20 cellular contexts compared by ENCODE assay signal in the genomic region with DNA sequence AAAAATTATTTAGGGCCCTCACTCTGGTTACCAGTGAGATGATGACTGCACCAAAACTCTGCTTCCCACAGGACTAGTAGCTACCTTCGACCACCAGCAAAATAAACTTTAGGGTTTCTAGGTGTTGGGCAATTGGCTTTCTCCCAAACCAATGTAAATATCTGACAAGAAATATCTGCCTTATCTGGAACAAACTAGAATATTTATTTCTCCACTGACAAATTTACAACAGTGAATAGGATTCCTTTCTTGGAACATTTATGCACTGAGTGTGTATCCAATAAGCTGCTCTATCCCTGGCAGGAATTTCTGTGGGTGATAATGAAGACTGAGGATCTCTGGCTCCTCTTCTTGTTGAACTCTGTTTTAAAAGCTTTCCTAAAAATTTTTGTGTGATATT.
DNase-seq lines count a peak whose midpoint lies in the region; ATAC-seq and TF ChIP-seq lines count a peak whose summit lies in the region.
"Had no signal": no experiment of that assay in that cellular context is flagged by ENCODE, and none has a peak within 500 bp of the region (broad histone marks: within the 10 kb centered on the region; RNA-seq: fewer than 3 reads in every experiment).

No MANE protein-coding gene starts in this region.

- H3K4me3 ChIP-seq in AG10803 (ENCODE audit: low read length), result no peak overlapping the region
- H3K4me3 ChIP-seq in fibroblast of the aortic adventitia (ENCODE audit: low read depth, low read length), result no peak overlapping the region
- H3K4me3 ChIP-seq: BLaER1 treated with 17β-estradiol and CSF1 and Interleukin-3, amounts not matched to agents 10 nM and 100 nM; GM23338 had no signal

- no peaks in the 10 kb centered on the region for H3K9me3 Mint-ChIP-seq in nephron
- H3K9me3 Mint-ChIP-seq: CD4-positive, alpha-beta T cell; GM23338; H9; HFFc6 had no signal

- H3K4me1 Mint-ChIP-seq in nephron, result no peaks in the 10 kb centered on the region
- H3K4me1 Mint-ChIP-seq: CD14-positive monocyte; CD8-positive, alpha-beta memory T cell had no signal

- H3K27me3 Mint-ChIP-seq in nephron (ENCODE audit: low read depth), result no peaks in the 10 kb centered on the region
- H3K27me3 Mint-ChIP-seq: CD4-positive, alpha-beta T cell; CD8-positive, alpha-beta memory T cell had no signal

- peak overlapping the region; percentile 48 to 85 (median 51) for H3K27ac Mint-ChIP-seq in nephron
- H3K27ac Mint-ChIP-seq: CD4-positive, alpha-beta T cell; CD8-positive, alpha-beta memory T cell; GM23338; H9; HFFc6 had no signal

- no peak for TF ChIP-seq CTCF in AG10803 (conservative IDR thresholded peaks at IDR 0.05; ENCODE audit: low read length)
- TF ChIP-seq CTCF in fibroblast of the aortic adventitia (IDR thresholded peaks at IDR 0.05; ENCODE audit: insufficient read depth, low read length), result no peak
- TF ChIP-seq CTCF in nephron (IDR thresholded peaks at IDR 0.05; ENCODE audit: unreplicated experiment in 3 of 3), result no peak

- DNase-seq in AG10803 (ENCODE audit: low read depth) (peak; percentile 28), NCI-H226 (peak; percentile 69), fibroblast of the aortic adventitia (ENCODE audit: low read depth) (peak; percentile 45), foreskin melanocyte (no peak)
- DNase-seq: AML-193; BE2C; CD4-positive, alpha-beta T cell; CD8-positive, alpha-beta memory T cell; DMS 273 treated with DMSO at 0.1 percent for 48 hours; DMS79; GF-D8; H9; HFFc6 had no signal

- no peak overlapping the region for H3K4me3 Mint-ChIP-seq in nephron
- H3K4me3 Mint-ChIP-seq: CD14-positive monocyte; CD4-positive, alpha-beta T cell; CD8-positive, alpha-beta memory T cell; GM23338; H9; HFFc6 had no signal

- ATAC-seq in GM18511 (IDR thresholded peaks at IDR 0.05; ENCODE audit: unreplicated experiment), result no peak
- ATAC-seq in GM19324 (IDR thresholded peaks at IDR 0.05; ENCODE audit: low FRiP score, unreplicated experiment), result no peak
- ATAC-seq: GM23338, HCT116 had no signal

- H3K36me3 Mint-ChIP-seq in nephron (ENCODE audit: low read depth), result no peaks in the 10 kb centered on the region
- H3K36me3 Mint-ChIP-seq: CD14-positive monocyte; CD8-positive, alpha-beta memory T cell had no signal
